9 cellular contexts compared by ENCODE assay signal in genomic region chr4:119490335-119490734, GRCh38.
DNase-seq lines count a peak whose midpoint lies in the region; ATAC-seq and TF ChIP-seq lines count a peak whose summit lies in the region.
"Had no signal": no experiment of that assay in that cellular context is flagged by ENCODE, and none has a peak within 500 bp of the region (broad histone marks: within the 10 kb centered on the region; RNA-seq: fewer than 3 reads in every experiment).

No MANE protein-coding gene starts in this region.

- no peak overlapping the region for H3K23ac ChIP-seq in neuronal stem cell (ENCODE audit: low read depth, low read length, poor library complexity)

- H3K9me3 ChIP-seq in neuronal stem cell (replicated peaks in 1 of 2; ENCODE audit: control insufficient read depth in 2 of 2, insufficient read depth in 1 of 2, low read depth in 1 of 2, low read length in 2 of 2): no peaks in the 10 kb centered on the region

- H3K27me3 ChIP-seq in neuronal stem cell (ENCODE audit: control insufficient read depth in 3 of 3, insufficient read depth in 3 of 3, low read depth in 1 of 3, low read length in 3 of 3): no peaks in the 10 kb centered on the region

- no peak overlapping the region for H4K91ac ChIP-seq in neuronal stem cell (ENCODE audit: low read depth, low read length, poor library complexity)

- TF ChIP-seq CTCF in fibroblast of the aortic adventitia (IDR thresholded peaks at IDR 0.05; ENCODE audit: insufficient read depth, low read length): no peak

- H3K79me1 ChIP-seq in neuronal stem cell (ENCODE audit: low read depth, low read length): no peaks in the 10 kb centered on the region

- no peaks in the 10 kb centered on the region for H3K4me1 ChIP-seq in neuronal stem cell (ENCODE audit: control insufficient read depth in 2 of 2, insufficient read depth in 1 of 2, low read depth in 1 of 2, low read length in 2 of 2)

- H3K4ac ChIP-seq in neuronal stem cell (ENCODE audit: low read length): no peak overlapping the region

- H3K4me3 ChIP-seq in fibroblast of the aortic adventitia (ENCODE audit: low read depth, low read length) (no peak overlapping the region), neuronal stem cell (ENCODE audit: low read length in 2 of 2) (no peak overlapping the region)

- no peak overlapping the region for H2BK5ac ChIP-seq in neuronal stem cell (ENCODE audit: low read length)

- H3K4me2 ChIP-seq in neuronal stem cell (ENCODE audit: insufficient read depth, low read length, poor library complexity, severe bottlenecking): no peak overlapping the region

- in situ Hi-C loops in ACHN (cut with HindIII; ENCODE audit: low pct_ligation_motif_present, low pct_unique_long_range_greater_than_20kb, low sequenced_read_pairs): no loop called here

- H3K36me3 ChIP-seq in neuronal stem cell (replicated peaks in 1 of 2; ENCODE audit: control insufficient read depth in 2 of 2, insufficient read depth in 2 of 2, low read length in 2 of 2): peaks cover 4 to 50% of the 10 kb centered on the region in 2 donors

- no peak overlapping the region for H2BK12ac ChIP-seq in neuronal stem cell (ENCODE audit: low read length)

- H3K14ac ChIP-seq in neuronal stem cell (ENCODE audit: low read length): no peak overlapping the region

- no peak overlapping the region for H2AFZ ChIP-seq in neuronal stem cell (ENCODE audit: low read length)

- H2AK5ac ChIP-seq in neuronal stem cell (ENCODE audit: low read depth, low read length): no peak overlapping the region

- H4K8ac ChIP-seq in neuronal stem cell (ENCODE audit: low read depth, low read length): no peak overlapping the region

- no peak overlapping the region for H2BK15ac ChIP-seq in neuronal stem cell (ENCODE audit: low read length)

- DNase-seq in ACHN: peak; percentile 54
- DNase-seq in NCI-H82 treated with DMSO at 0.1 percent for 48 hours (lab: John Stamatoyannopoulos, UW; ENCODE audit: unreplicated experiment): peak; percentile 11
- peak; percentile 35 for DNase-seq in fibroblast of the aortic adventitia (ENCODE audit: low read depth)
- no peak for DNase-seq in neuronal stem cell (ENCODE audit: low spot score)
- DNase-seq in NCI-H2029 (lab: John Stamatoyannopoulos, UW): no peak
- no peak for DNase-seq in activated effector memory CD4-positive, alpha-beta T cell treated with anti-CD3 and anti-CD28 coated beads, Interleukin-2, amount 50 U/mL, for 16 hours
- DNase-seq: activated CD4-positive, alpha-beta T cell treated with anti-CD3 and anti-CD28 coated beads for 4 hours had no signal

- no CpG with 5 or more reads among the region's 3 CpGs for WGBS in neuronal stem cell (ENCODE audit: extremely low coverage in 2 of 2, insufficient read length in 2 of 2, insufficient replicate concordance in 1 of 2), 2 donors

- peak; percentile 61 for ATAC-seq in GM18907 (IDR thresholded peaks at IDR 0.05; ENCODE audit: unreplicated experiment)
- ATAC-seq in GM21447 (IDR thresholded peaks at IDR 0.05; ENCODE audit: unreplicated experiment): no peak

- no peak overlapping the region for H2BK120ac ChIP-seq in neuronal stem cell (ENCODE audit: low read depth, low read length)

- no peak overlapping the region for H3K18ac ChIP-seq in neuronal stem cell (ENCODE audit: low read length)

- H3K27ac ChIP-seq in neuronal stem cell (replicated peaks; ENCODE audit: low read length): no peak overlapping the region

- no peak overlapping the region for H3K9ac ChIP-seq in neuronal stem cell (ENCODE audit: low read depth, low read length, poor library complexity)

Comparison
In these comparisons a context has a peak if more than half of its experiments do, and no peak if none do; other contexts are left out.
1. DNase-seq: peak in ACHN (single experiment), NCI-H82 treated with DMSO at 0.1 percent for 48 hours (single experiment) and fibroblast of the aortic adventitia (single experiment); none in neuronal stem cell (single experiment), NCI-H2029 (single experiment) and activated effector memory CD4-positive, alpha-beta T cell treated with anti-CD3 and anti-CD28 coated beads, Interleukin-2, amount 50 U/mL, for 16 hours (single experiment).